ENCODE assay signal across 1 cellular context in the genomic region with DNA sequence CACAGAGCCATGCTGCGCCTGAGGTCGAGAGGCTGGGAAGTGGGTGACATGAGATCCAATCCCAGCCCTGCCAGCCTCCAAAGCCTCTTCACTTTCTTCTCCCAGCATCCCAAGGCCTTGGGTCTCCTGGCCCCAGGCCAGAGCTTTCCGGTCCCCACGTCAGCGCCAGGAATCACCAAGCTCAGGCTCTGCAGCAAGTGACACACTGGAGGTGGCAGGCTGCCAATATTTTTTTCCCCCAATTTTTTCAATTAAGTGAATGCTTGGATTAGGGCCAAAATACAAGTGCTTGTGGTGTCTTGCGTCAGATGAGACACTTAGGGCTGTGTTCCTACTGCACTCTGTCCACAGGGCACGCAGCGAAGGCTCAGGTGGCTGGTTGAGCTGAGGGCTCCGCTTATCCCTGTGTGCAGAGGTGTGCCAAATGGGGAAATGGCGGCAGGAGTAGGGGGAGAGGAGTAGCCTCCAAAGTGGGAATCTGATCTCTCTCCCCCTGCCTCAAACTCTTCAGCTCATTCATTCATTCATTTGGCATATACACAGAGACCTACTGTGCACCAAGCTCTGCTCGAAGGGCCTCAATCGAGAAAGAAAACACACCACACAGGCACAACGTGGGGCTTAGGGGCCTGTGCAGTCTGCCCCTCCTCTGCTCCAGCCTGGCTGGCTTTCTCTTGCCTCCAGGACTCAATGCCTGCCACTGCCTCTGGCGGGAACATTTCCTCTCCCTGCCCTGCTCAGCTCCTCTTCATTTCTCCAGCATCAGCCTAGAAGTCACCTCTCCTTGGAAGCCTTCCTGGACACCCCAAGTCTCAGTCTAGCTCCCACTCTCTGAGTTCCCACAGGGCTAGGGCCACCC.
TF ChIP-seq lines count a peak whose summit lies in the region.

No MANE protein-coding gene starts in this region.

TF ChIP-seq in HEK293, 187 proteins besides CTCF, POLR2A, EP300 and RAD21 (continued from another document):
- TF ChIP-seq ZNF639 (tag by site-specific recombination; IDR thresholded peaks at IDR 0.05) (peak; percentile 70; the same call in 1 of the 2 replicates), HOXC10 (CRISPR knock-in tag; IDR thresholded peaks at IDR 0.05) (no peak), BCL11B (tag by site-specific recombination; IDR thresholded peaks at IDR 0.05; ENCODE audit: low read depth) (0 out of 2 replicates have a peak, but pooled peaks have one; percentile 53), ZNF664 (tag by site-specific recombination; IDR thresholded peaks at IDR 0.05) (no peak), ZBTB8A (tag by site-specific recombination; IDR thresholded peaks at IDR 0.05) (peak; percentile 92), ZNF621 (tag by site-specific recombination; IDR thresholded peaks at IDR 0.05) (no peak), ZNF140 (tag by site-specific recombination; IDR thresholded peaks at IDR 0.05) (no peak), ZNF777 (tag by site-specific recombination; IDR thresholded peaks at IDR 0.05; ENCODE audit: borderline replicate concordance) (no peak), BCL11A (tag by site-specific recombination; IDR thresholded peaks at IDR 0.05; ENCODE audit: low read depth) (no peak), ZFP37 (tag by site-specific recombination; IDR thresholded peaks at IDR 0.05) (no peak), ZNF391 (tag by site-specific recombination; IDR thresholded peaks at IDR 0.05; ENCODE audit: borderline replicate concordance, low read depth) (peak; percentile 51; the same call in 1 of the 2 replicates), ZNF792 (tag by site-specific recombination; IDR thresholded peaks at IDR 0.05) (no peak), ZNF138 (tag by site-specific recombination; IDR thresholded peaks at IDR 0.05; ENCODE audit: borderline replicate concordance) (no peak), PRDM6 (tag by site-specific recombination; IDR thresholded peaks at IDR 0.05) (peak; percentile 74), SALL2 (tag by site-specific recombination; IDR thresholded peaks at IDR 0.05; ENCODE audit: borderline replicate concordance) (no peak), ZNF704 (tag by site-specific recombination; IDR thresholded peaks at IDR 0.05) (no peak), ZNF544 (tag by site-specific recombination; IDR thresholded peaks at IDR 0.05) (peak; percentile 88), ZNF18 (tag by site-specific recombination; IDR thresholded peaks at IDR 0.05) (peak; percentile 59; the same call in 1 of the 2 replicates), ZNF629 (tag by site-specific recombination; IDR thresholded peaks at IDR 0.05) (peak; percentile 97)
- TF ChIP-seq, protein P1, sequence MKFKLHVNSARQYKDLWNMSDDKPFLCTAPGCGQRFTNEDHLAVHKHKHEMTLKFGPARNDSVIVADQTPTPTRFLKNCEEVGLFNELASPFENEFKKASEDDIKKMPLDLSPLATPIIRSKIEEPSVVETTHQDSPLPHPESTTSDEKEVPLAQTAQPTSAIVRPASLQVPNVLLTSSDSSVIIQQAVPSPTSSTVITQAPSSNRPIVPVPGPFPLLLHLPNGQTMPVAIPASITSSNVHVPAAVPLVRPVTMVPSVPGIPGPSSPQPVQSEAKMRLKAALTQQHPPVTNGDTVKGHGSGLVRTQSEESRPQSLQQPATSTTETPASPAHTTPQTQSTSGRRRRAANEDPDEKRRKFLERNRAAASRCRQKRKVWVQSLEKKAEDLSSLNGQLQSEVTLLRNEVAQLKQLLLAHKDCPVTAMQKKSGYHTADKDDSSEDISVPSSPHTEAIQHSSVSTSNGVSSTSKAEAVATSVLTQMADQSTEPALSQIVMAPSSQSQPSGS (tag by site-specific recombination; IDR thresholded peaks at IDR 0.05; ENCODE audit: low read depth), result peak; percentile 68
- TF ChIP-seq, protein P2, sequence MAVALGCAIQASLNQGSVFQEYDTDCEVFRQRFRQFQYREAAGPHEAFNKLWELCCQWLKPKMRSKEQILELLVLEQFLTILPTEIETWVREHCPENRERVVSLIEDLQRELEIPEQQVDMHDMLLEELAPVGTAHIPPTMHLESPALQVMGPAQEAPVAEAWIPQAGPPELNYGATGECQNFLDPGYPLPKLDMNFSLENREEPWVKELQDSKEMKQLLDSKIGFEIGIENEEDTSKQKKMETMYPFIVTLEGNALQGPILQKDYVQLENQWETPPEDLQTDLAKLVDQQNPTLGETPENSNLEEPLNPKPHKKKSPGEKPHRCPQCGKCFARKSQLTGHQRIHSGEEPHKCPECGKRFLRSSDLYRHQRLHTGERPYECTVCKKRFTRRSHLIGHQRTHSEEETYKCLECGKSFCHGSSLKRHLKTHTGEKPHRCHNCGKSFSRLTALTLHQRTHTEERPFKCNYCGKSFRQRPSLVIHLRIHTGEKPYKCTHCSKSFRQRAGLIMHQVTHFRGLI (tag by site-specific recombination; IDR thresholded peaks at IDR 0.05), result peak; percentile 61; the same call in 1 of the 2 replicates
- TF ChIP-seq, protein P3, sequence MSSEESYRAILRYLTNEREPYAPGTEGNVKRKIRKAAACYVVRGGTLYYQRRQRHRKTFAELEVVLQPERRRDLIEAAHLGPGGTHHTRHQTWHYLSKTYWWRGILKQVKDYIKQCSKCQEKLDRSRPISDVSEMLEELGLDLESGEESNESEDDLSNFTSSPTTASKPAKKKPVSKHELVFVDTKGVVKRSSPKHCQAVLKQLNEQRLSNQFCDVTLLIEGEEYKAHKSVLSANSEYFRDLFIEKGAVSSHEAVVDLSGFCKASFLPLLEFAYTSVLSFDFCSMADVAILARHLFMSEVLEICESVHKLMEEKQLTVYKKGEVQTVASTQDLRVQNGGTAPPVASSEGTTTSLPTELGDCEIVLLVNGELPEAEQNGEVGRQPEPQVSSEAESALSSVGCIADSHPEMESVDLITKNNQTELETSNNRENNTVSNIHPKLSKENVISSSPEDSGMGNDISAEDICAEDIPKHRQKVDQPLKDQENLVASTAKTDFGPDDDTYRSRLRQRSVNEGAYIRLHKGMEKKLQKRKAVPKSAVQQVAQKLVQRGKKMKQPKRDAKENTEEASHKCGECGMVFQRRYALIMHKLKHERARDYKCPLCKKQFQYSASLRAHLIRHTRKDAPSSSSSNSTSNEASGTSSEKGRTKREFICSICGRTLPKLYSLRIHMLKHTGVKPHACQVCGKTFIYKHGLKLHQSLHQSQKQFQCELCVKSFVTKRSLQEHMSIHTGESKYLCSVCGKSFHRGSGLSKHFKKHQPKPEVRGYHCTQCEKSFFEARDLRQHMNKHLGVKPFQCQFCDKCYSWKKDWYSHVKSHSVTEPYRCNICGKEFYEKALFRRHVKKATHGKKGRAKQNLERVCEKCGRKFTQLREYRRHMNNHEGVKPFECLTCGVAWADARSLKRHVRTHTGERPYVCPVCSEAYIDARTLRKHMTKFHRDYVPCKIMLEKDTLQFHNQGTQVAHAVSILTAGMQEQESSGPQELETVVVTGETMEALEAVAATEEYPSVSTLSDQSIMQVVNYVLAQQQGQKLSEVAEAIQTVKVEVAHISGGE (tag by site-specific recombination; conservative IDR thresholded peaks at IDR 0.05; ENCODE audit: low read depth), result no peak
